Comparison of ENCODE assay signal across 21 cellular contexts in the genomic region with DNA sequence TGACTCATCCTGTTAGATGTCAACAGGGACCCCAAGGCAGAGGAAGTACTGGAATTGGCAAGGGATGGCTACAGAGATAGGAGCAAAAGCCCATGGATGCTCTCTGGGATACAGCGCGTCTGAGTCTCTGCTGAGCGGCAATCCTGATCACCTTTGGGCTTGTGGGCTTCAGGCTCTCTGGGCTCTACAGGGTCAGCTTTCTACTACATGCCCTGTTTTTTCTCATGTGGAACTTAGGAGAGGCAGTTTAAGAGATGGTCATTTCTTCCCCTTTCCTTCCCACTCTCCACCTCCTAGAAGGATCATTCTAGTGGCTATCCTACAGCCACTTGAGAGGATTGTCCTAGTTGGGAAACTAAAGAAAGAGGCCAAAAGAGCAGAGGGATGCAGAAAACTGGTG. TPM values are rescaled to one million over a fixed set of nuclear protein-coding genes. Genes with fewer than 3 reads are reported as not detected.
DNase-seq lines count a peak whose midpoint lies in the region; ATAC-seq and TF ChIP-seq lines count a peak whose summit lies in the region.
"Had no signal": no experiment of that assay in that cellular context is flagged by ENCODE, and none has a peak within 500 bp of the region (broad histone marks: within the 10 kb centered on the region; RNA-seq: fewer than 3 reads in every experiment).

No MANE protein-coding gene starts in this region.

- CTCF ChIA-PET in OCI-LY7 (lab: Charles Lee; ENCODE audit: unreplicated experiment) = no interaction called here

- H4K20me1 ChIP-seq in BLaER1 treated with 17β-estradiol and CSF1 and Interleukin-3, amounts not matched to agents 10 nM and 100 nM = peaks cover 0 to 32% (median 0%) of the 10 kb centered on the region in 11 experiments; a peak in 5 of 22 replicates
- H4K20me1 ChIP-seq in DOHH2 (ENCODE audit: control insufficient read depth, insufficient read depth, low read depth, low read length) (no peaks in the 10 kb centered on the region), OCI-LY7 (ENCODE audit: insufficient read depth, low read length) (no peaks in the 10 kb centered on the region)

- H3K4ac ChIP-seq in mesendoderm (ENCODE audit: low read depth, low read length) = no peak overlapping the region

- H2BK5ac ChIP-seq in mesendoderm (ENCODE audit: low read length) = no peak overlapping the region

- no TSS peak for BruUV-seq in OCI-LY7 (replicated peaks; lab: Mats Ljungman, UMichigan)

- H3K27ac ChIP-seq in BLaER1 treated with 17β-estradiol and CSF1 and Interleukin-3, amounts not matched to agents 10 nM and 100 nM = no peak overlapping the region
- H3K27ac ChIP-seq in DOHH2 (ENCODE audit: low read depth, low read length) (no peak overlapping the region), WERI-Rb-1 (no peak overlapping the region), endodermal cell (ENCODE audit: low read depth, low read length) (no peak overlapping the region), OCI-LY7 (ENCODE audit: low read depth, low read length, poor library complexity, severe bottlenecking) (no peak overlapping the region), mesendoderm (ENCODE audit: low read depth, low read length) (no peak overlapping the region)
- H3K27ac ChIP-seq: A549, C4-2B had no signal

- H3K4me2 ChIP-seq in BLaER1 treated with 17β-estradiol and CSF1 and Interleukin-3, amounts not matched to agents 10 nM and 100 nM = peak overlapping the region; percentile 68 to 99 (median 91)
- H3K4me2 ChIP-seq in DOHH2 (ENCODE audit: low read length) (peak overlapping the region; percentile 28; the same call in 1 of the 2 replicates), OCI-LY7 (ENCODE audit: low read length) (no peak overlapping the region), mesendoderm (ENCODE audit: low read length) (no peak overlapping the region)
- H3K4me2 ChIP-seq: A549, GM23338 had no signal

- H4K5ac ChIP-seq in mesendoderm (ENCODE audit: low read length) = no peak overlapping the region

- no peak overlapping the region for H2AK5ac ChIP-seq in mesendoderm (ENCODE audit: low read length)

- H3K4me1 Mint-ChIP-seq in endodermal cell = peaks cover 6% of the 10 kb centered on the region

- H3K27me3 ChIP-seq in BLaER1 treated with 17β-estradiol and CSF1 and Interleukin-3, amounts not matched to agents 10 nM and 100 nM = peaks cover 0 to 13% (median 0%) of the 10 kb centered on the region in 11 experiments; a peak in 3 of 22 replicates
- peaks cover 27% of the 10 kb centered on the region for H3K27me3 ChIP-seq in DOHH2 (ENCODE audit: control insufficient read depth, low read length)
- H3K27me3 ChIP-seq in WERI-Rb-1 (ENCODE audit: insufficient read depth, low read depth, severe bottlenecking) = no peaks in the 10 kb centered on the region
- no peaks in the 10 kb centered on the region for H3K27me3 ChIP-seq in endodermal cell (ENCODE audit: control insufficient read depth, insufficient read depth, low read length, poor library complexity, severe bottlenecking)
- H3K27me3 ChIP-seq in mesendoderm (ENCODE audit: insufficient read depth, low read length, poor library complexity) = no peaks in the 10 kb centered on the region
- H3K27me3 ChIP-seq: BE2C had no signal

- intact Hi-C loops in OCI-LY7 (cut with micrococcal nuclease; ENCODE audit: unreplicated experiment) = no loop called here

- no peak overlapping the region for H2AFZ ChIP-seq in OCI-LY7 (ENCODE audit: low read length)
- H2AFZ ChIP-seq: GM23338 had no signal

- H3K36me3 ChIP-seq in BLaER1 treated with 17β-estradiol and CSF1 and Interleukin-3, amounts not matched to agents 10 nM and 100 nM = no peaks in the 10 kb centered on the region
- H3K36me3 ChIP-seq in DOHH2 (ENCODE audit: control insufficient read depth, low read length) (no peaks in the 10 kb centered on the region), WERI-Rb-1 (no peaks in the 10 kb centered on the region), endodermal cell (ENCODE audit: control insufficient read depth, insufficient read depth, low read length) (no peaks in the 10 kb centered on the region), OCI-LY7 (ENCODE audit: insufficient read depth, low read length) (no peaks in the 10 kb centered on the region), mesendoderm (ENCODE audit: control insufficient read depth, insufficient read depth, low read length) (no peaks in the 10 kb centered on the region)
- H3K36me3 ChIP-seq: BE2C, HAP-1 had no signal

- H3K9me3 Mint-ChIP-seq in endodermal cell = no peaks in the 10 kb centered on the region
- H3K9me3 Mint-ChIP-seq: CD4-positive, CD25-positive, alpha-beta regulatory T cell; GM23338 had no signal

- no peaks in the 10 kb centered on the region for H3K79me1 ChIP-seq in mesendoderm (ENCODE audit: low read length)

- H3K9ac ChIP-seq in BLaER1 treated with 17β-estradiol and CSF1 and Interleukin-3, amounts not matched to agents 10 nM and 100 nM = 0 out of 22 replicates have a peak overlapping the region, but pooled peaks of 1 of the 11 experiments have one; percentile 46
- H3K9ac ChIP-seq in endodermal cell (ENCODE audit: extremely low read depth, low read length, poor library complexity, severe bottlenecking) = no peak overlapping the region
- no peak overlapping the region for H3K9ac ChIP-seq in mesendoderm (ENCODE audit: low read length)

- no peaks in the 10 kb centered on the region for H3K79me2 ChIP-seq in DOHH2 (ENCODE audit: control insufficient read depth, low read length)
- H3K79me2 ChIP-seq in OCI-LY7 (ENCODE audit: insufficient read depth, low read depth, low read length) = no peaks in the 10 kb centered on the region
- no peaks in the 10 kb centered on the region for H3K79me2 ChIP-seq in mesendoderm (ENCODE audit: control insufficient read depth, insufficient read depth, low read length)

- no peak overlapping the region for H4K8ac ChIP-seq in mesendoderm (ENCODE audit: low read depth, low read length)

- 91% methylated on average over 3 of the region's 3 CpGs; no CpG with 5 or more reads in 1 of the 2 experiments for WGBS in endodermal cell (ENCODE audit: insufficient coverage in 1 of 2, insufficient read length in 1 of 2), 2 experiments
- WGBS in mesendoderm (ENCODE audit: extremely low coverage, insufficient coverage, low lambda C conversion rate) = no CpG with 5 or more reads among the region's 3 CpGs

- H3K9me3 ChIP-seq in BLaER1 treated with 17β-estradiol and CSF1 and Interleukin-3, amounts not matched to agents 10 nM and 100 nM (replicated peaks in 1 of 11) = no peaks in the 10 kb centered on the region
- H3K9me3 ChIP-seq in DOHH2 (ENCODE audit: control insufficient read depth, insufficient read depth, low read length) = no peaks in the 10 kb centered on the region
- peaks cover 3% of the 10 kb centered on the region for H3K9me3 ChIP-seq in WERI-Rb-1 (ENCODE audit: severe bottlenecking)
- no peaks in the 10 kb centered on the region for H3K9me3 ChIP-seq in endodermal cell (ENCODE audit: control insufficient read depth, low read length)
- no peaks in the 10 kb centered on the region for H3K9me3 ChIP-seq in OCI-LY7 (ENCODE audit: low read length)
- H3K9me3 ChIP-seq: A549, BE2C, HAP-1 had no signal

- no peak overlapping the region for H3K27ac Mint-ChIP-seq in endodermal cell
- H3K27ac Mint-ChIP-seq: CD4-positive, CD25-positive, alpha-beta regulatory T cell; GM23338 had no signal

- H3K4me3 ChIP-seq in BLaER1 treated with 17β-estradiol and CSF1 and Interleukin-3, amounts not matched to agents 10 nM and 100 nM = no peak overlapping the region
- no peak overlapping the region for H3K4me3 ChIP-seq in DOHH2 (ENCODE audit: low read length)
- H3K4me3 ChIP-seq in WERI-Rb-1 (ENCODE audit: low read depth, low read length) = no peak overlapping the region
- no peak overlapping the region for H3K4me3 ChIP-seq in endodermal cell (ENCODE audit: low read length)
- no peak overlapping the region for H3K4me3 ChIP-seq in OCI-LY7 (ENCODE audit: low read depth, low read length, poor library complexity, severe bottlenecking)
- H3K4me3 ChIP-seq in mesendoderm (ENCODE audit: low read length) = no peak overlapping the region
- H3K4me3 ChIP-seq: A549, GM23338, HAP-1 had no signal

- no peaks in the 10 kb centered on the region for H3F3A ChIP-seq in DOHH2 (ENCODE audit: control insufficient read depth, insufficient read depth)

- POLR2A ChIA-PET in OCI-LY7 (lab: Charles Lee) = interaction anchor here (1.5 kb wide), 1 partner anchor 15 kb away, joined by 3 read pairs; no protein-coding TSS in a partner anchor

- H3K23ac ChIP-seq in mesendoderm (ENCODE audit: low read length) = no peak overlapping the region

- H3K4me1 ChIP-seq in BLaER1 treated with 17β-estradiol and CSF1 and Interleukin-3, amounts not matched to agents 10 nM and 100 nM = peaks cover 47 to 96% (median 91%) of the 10 kb centered on the region in 10 experiments
- H3K4me1 ChIP-seq in DOHH2 (ENCODE audit: control insufficient read depth, low read length) (peaks cover 13% of the 10 kb centered on the region), endodermal cell (ENCODE audit: control insufficient read depth, insufficient read depth, low read length) (no peaks in the 10 kb centered on the region), OCI-LY7 (ENCODE audit: insufficient read depth, low read length, poor library complexity, severe bottlenecking) (peaks cover 8% of the 10 kb centered on the region), mesendoderm (ENCODE audit: control insufficient read depth, low read depth, low read length) (peaks cover 2% of the 10 kb centered on the region)
- H3K4me1 ChIP-seq: A549 had no signal

- peaks cover 10% of the 10 kb centered on the region for H3K27me3 Mint-ChIP-seq in endodermal cell (ENCODE audit: insufficient read depth)

- no peak overlapping the region for H3K4me3 Mint-ChIP-seq in endodermal cell
- H3K4me3 Mint-ChIP-seq: CD4-positive, CD25-positive, alpha-beta regulatory T cell; GM23338 had no signal

- no peak overlapping the region for H3K18ac ChIP-seq in mesendoderm (ENCODE audit: low read length)

- no peaks in the 10 kb centered on the region for H3K9me2 ChIP-seq in DOHH2 (replicated peaks; ENCODE audit: control insufficient read depth, low read length)
- H3K9me2 ChIP-seq in OCI-LY7 (ENCODE audit: insufficient read depth, low read length) = no peaks in the 10 kb centered on the region

- H3K36me3 Mint-ChIP-seq in endodermal cell (ENCODE audit: low read depth) = no peaks in the 10 kb centered on the region

- H2BK15ac ChIP-seq in mesendoderm (replicated peaks; ENCODE audit: low read depth) = no peak overlapping the region

- TF ChIP-seq CTCF in DOHH2 (IDR thresholded peaks at IDR 0.05; ENCODE audit: low read depth, low read length, poor library complexity, severe bottlenecking) (no peak), WERI-Rb-1 (IDR thresholded peaks at IDR 0.05; ENCODE audit: low read depth, low read length) (no peak), endodermal cell (conservative IDR thresholded peaks at IDR 0.05) (no peak), OCI-LY7 (conservative IDR thresholded peaks at IDR 0.05; ENCODE audit: low read length) (no peak)

- H2BK120ac ChIP-seq in mesendoderm (ENCODE audit: low read depth, low read length) = no peak overlapping the region

- no peak overlapping the region for H3K56ac ChIP-seq in mesendoderm (ENCODE audit: low read length)

- no peak for ATAC-seq in HG02759 (IDR thresholded peaks at IDR 0.05; ENCODE audit: unreplicated experiment)
- ATAC-seq: A549, GM23338 had no signal

- DNase-seq in WERI-Rb-1 = peak; percentile 5
- peak; percentile 26 for DNase-seq in endodermal cell
- no peak for DNase-seq in OCI-LY7 (ENCODE audit: low spot score)
- DNase-seq in mesendoderm = no peak
- DNase-seq in HCEC 1CT = no peak
- DNase-seq: 8988T; ACHN; AML-193; Calu3; CD4-positive, CD25-positive, alpha-beta regulatory T cell; COR-L47; DMS53; DMS79 treated with DMSO at 0.1 percent for 48 hours had no signal

RNA-seq across cellular contexts. Expression of gene LINGO4, which starts 1.3 kb away (rescaled TPM):
- not detected for total RNA-seq in endodermal cell
- not detected for polyA plus RNA-seq in endodermal cell (2013, experiment 1 of 2)
- polyA plus RNA-seq in endodermal cell (2013, experiment 2 of 2) = not detected
- not detected in 2 replicates for total RNA-seq in OCI-LY7 (2014; rRNA removed; shearing (Covaris generic))
- total RNA-seq in OCI-LY7 (2022) = not detected in 2 replicates
- polyA plus RNA-seq in mesendoderm (2013, experiment 1 of 2) = not detected
- 0.01 TPM for polyA plus RNA-seq in mesendoderm (2013, experiment 2 of 2)
- total RNA-seq: Calu3, GM23338 had no signal
- polyA plus RNA-seq: A549, GM23338 had no signal

RNA-seq across cellular contexts. Expression of gene TDRKH, which starts 13.6 kb away (rescaled TPM):
- total RNA-seq in endodermal cell = 10 to 100 TPM; 14.9 to 15.0 TPM
- polyA plus RNA-seq in endodermal cell (2013, experiment 1 of 2) = 28.5 TPM
- 25.6 TPM for polyA plus RNA-seq in endodermal cell (2013, experiment 2 of 2)
- 7.2 and 10.2 TPM in 2 replicates for total RNA-seq in OCI-LY7 (2014; rRNA removed; shearing (Covaris generic))
- total RNA-seq in OCI-LY7 (2022) = 21.1 and 22.8 TPM in 2 replicates
- polyA plus RNA-seq in mesendoderm (2013, experiment 1 of 2) = 11.8 TPM
- polyA plus RNA-seq in mesendoderm (2013, experiment 2 of 2) = 11.6 TPM

RNA-seq across cellular contexts. Expression of gene RORC, which starts 27.7 kb away (rescaled TPM):
- total RNA-seq in endodermal cell (not detected), OCI-LY7 (2022) (not detected in 2 replicates)
- 0.14 TPM for polyA plus RNA-seq in endodermal cell (2013, experiment 1 of 2)
- not detected for polyA plus RNA-seq in endodermal cell (2013, experiment 2 of 2)
- total RNA-seq in OCI-LY7 (2014; rRNA removed; shearing (Covaris generic)) = not detected in 2 replicates
- polyA plus RNA-seq in mesendoderm (2013, experiment 1 of 2) = 0.25 TPM
- 0.25 TPM for polyA plus RNA-seq in mesendoderm (2013, experiment 2 of 2)

RNA-seq across cellular contexts. Expression of gene C2CD4D, which starts 35.7 kb away (rescaled TPM):
- under 1 TPM; 0.44 to 0.82 TPM for total RNA-seq in endodermal cell
- polyA plus RNA-seq in endodermal cell (2013, experiment 1 of 2) = not detected
- polyA plus RNA-seq in endodermal cell (2013, experiment 2 of 2) = not detected
- total RNA-seq in OCI-LY7 (2014; rRNA removed; shearing (Covaris generic)) = not detected in 2 replicates
- not detected in 2 replicates for total RNA-seq in OCI-LY7 (2022)
- polyA plus RNA-seq in mesendoderm (2013, experiment 1 of 2) = 0.63 TPM
- polyA plus RNA-seq in mesendoderm (2013, experiment 2 of 2) = 0.55 TPM
- polyA plus RNA-seq: A549 had no signal

RNA-seq across cellular contexts. Expression of gene MRPL9, which starts 40.6 kb away (rescaled TPM):
- 10 to 100 TPM; 86.3 to 98.0 TPM for total RNA-seq in endodermal cell
- 92.0 TPM for polyA plus RNA-seq in endodermal cell (2013, experiment 1 of 2)
- 101 TPM for polyA plus RNA-seq in endodermal cell (2013, experiment 2 of 2)
- 98.6 and 101 TPM in 2 replicates for total RNA-seq in OCI-LY7 (2014; rRNA removed; shearing (Covaris generic))
- total RNA-seq in OCI-LY7 (2022) = 99.3 and 107 TPM in 2 replicates
- 115 TPM for polyA plus RNA-seq in mesendoderm (2013, experiment 1 of 2)
- polyA plus RNA-seq in mesendoderm (2013, experiment 2 of 2) = 113 TPM

Comparison
In these comparisons a context has a peak if more than half of its experiments do, and no peak if none do; other contexts are left out.
1. H3K4me2 ChIP-seq: peak in BLaER1 treated with 17β-estradiol and CSF1 and Interleukin-3, amounts not matched to agents 10 nM and 100 nM (11 of 11) and DOHH2 (single experiment); none in OCI-LY7 (single experiment) and mesendoderm (single experiment).
2. DNase-seq: peak in WERI-Rb-1 (single experiment) and endodermal cell (single experiment); none in OCI-LY7 (single experiment), mesendoderm (single experiment) and HCEC 1CT (single experiment).